1 cellular context compared by ENCODE assay signal in genomic region chr19:16116067-16116466, GRCh38.
TF ChIP-seq lines count a peak whose summit lies in the region.

No MANE protein-coding gene starts in this region.

TF ChIP-seq in GM12878, 131 proteins besides CTCF, POLR2A, EP300 and RAD21:
- TF ChIP-seq IKZF1 (conservative IDR thresholded peaks at IDR 0.05) (0 out of 2 replicates have a peak, but pooled peaks have one; percentile 16), FOXM1 (IDR thresholded peaks at IDR 0.05; ENCODE audit: low read depth, low read length) (no peak)
